ENCODE assay signal across 8 cellular contexts in genomic region chr22:29071261-29072045, GRCh38. TPM values are rescaled to one million over a fixed set of nuclear protein-coding genes. Genes with fewer than 3 reads are reported as not detected.
DNase-seq lines count a peak whose midpoint lies in the region; ATAC-seq and TF ChIP-seq lines count a peak whose summit lies in the region.

No MANE protein-coding gene starts in this region.

- H3K4me3 Mint-ChIP-seq in activated CD8-positive, alpha-beta memory T cell treated with anti-CD3 and anti-CD28 coated beads, Interleukin-2, amount 10 ng/mL, durations not matched to agents 7 days and 5 days = peak overlapping the region; percentile 58
- peak overlapping the region; percentile 66 for H3K4me3 Mint-ChIP-seq in osteocyte (ENCODE audit: unreplicated experiment)

- no peak for TF ChIP-seq CTCF in AG10803 (conservative IDR thresholded peaks at IDR 0.05; ENCODE audit: low read length)
- TF ChIP-seq CTCF in HFF-Myc (IDR thresholded peaks at IDR 0.05; ENCODE audit: low read depth, low read length, missing control alignments) = no peak
- TF ChIP-seq CTCF in fibroblast of pulmonary artery (IDR thresholded peaks at IDR 0.05; ENCODE audit: low read length, missing control alignments) = no peak
- no peak for TF ChIP-seq CTCF in osteocyte (IDR thresholded peaks at IDR 0.05)

- peak overlapping the region; percentile 27 for H3K4me3 ChIP-seq in AG10803 (ENCODE audit: low read length)
- H3K4me3 ChIP-seq in HFF-Myc (replicated peaks; ENCODE audit: low read depth, low read length) = peak overlapping the region; percentile 20
- H3K4me3 ChIP-seq in fibroblast of pulmonary artery (replicated peaks; ENCODE audit: low read depth, low read length) = peak overlapping the region; percentile 19

- peaks cover 15% of the 10 kb centered on the region for H3K4me1 Mint-ChIP-seq in activated CD8-positive, alpha-beta memory T cell treated with anti-CD3 and anti-CD28 coated beads, Interleukin-2, amount 10 ng/mL, durations not matched to agents 7 days and 5 days
- H3K4me1 Mint-ChIP-seq in osteocyte (ENCODE audit: unreplicated experiment) = peaks cover 15% of the 10 kb centered on the region

- CTCF ChIA-PET in activated CD8-positive, alpha-beta memory T cell treated with anti-CD3 and anti-CD28 coated beads, Interleukin-2, amount 10 ng/mL, durations not matched to agents 7 days and 5 days (lab: Charles Lee) = interaction anchor here (1.0 to 1.5 kb wide), 2 partner anchors 82 to 174 kb away, joined by 3 to 4 read pairs; no protein-coding TSS in a partner anchor

- no peaks in the 10 kb centered on the region for H3K9me3 Mint-ChIP-seq in activated CD8-positive, alpha-beta memory T cell treated with anti-CD3 and anti-CD28 coated beads, Interleukin-2, amount 10 ng/mL, durations not matched to agents 7 days and 5 days (ENCODE audit: low read depth)
- H3K9me3 Mint-ChIP-seq in osteocyte (ENCODE audit: unreplicated experiment) = no peaks in the 10 kb centered on the region

- no peaks in the 10 kb centered on the region for H3K36me3 Mint-ChIP-seq in activated CD8-positive, alpha-beta memory T cell treated with anti-CD3 and anti-CD28 coated beads, Interleukin-2, amount 10 ng/mL, durations not matched to agents 7 days and 5 days
- H3K36me3 Mint-ChIP-seq in osteocyte (ENCODE audit: unreplicated experiment) = no peaks in the 10 kb centered on the region

- ATAC-seq in activated CD8-positive, alpha-beta memory T cell treated with anti-CD3 and anti-CD28 coated beads, Interleukin-2, amount 10 ng/mL, durations not matched to agents 7 days and 5 days = no peak
- ATAC-seq in HG03521 (IDR thresholded peaks at IDR 0.05; ENCODE audit: unreplicated experiment) = no peak
- no peak for ATAC-seq in GM21360 (IDR thresholded peaks at IDR 0.05; ENCODE audit: unreplicated experiment)

- no peak overlapping the region for H3K27ac Mint-ChIP-seq in activated CD8-positive, alpha-beta memory T cell treated with anti-CD3 and anti-CD28 coated beads, Interleukin-2, amount 10 ng/mL, durations not matched to agents 7 days and 5 days
- no peak overlapping the region for H3K27ac Mint-ChIP-seq in osteocyte (ENCODE audit: unreplicated experiment)

- H3K27me3 Mint-ChIP-seq in activated CD8-positive, alpha-beta memory T cell treated with anti-CD3 and anti-CD28 coated beads, Interleukin-2, amount 10 ng/mL, durations not matched to agents 7 days and 5 days = peaks cover 71% of the 10 kb centered on the region
- peaks cover 22% of the 10 kb centered on the region for H3K27me3 Mint-ChIP-seq in osteocyte (ENCODE audit: unreplicated experiment)

- DNase-seq in AG10803 (ENCODE audit: low read depth) = no peak
- DNase-seq in HFF-Myc (ENCODE audit: extremely low read depth, low read depth) = no peak
- DNase-seq in activated CD8-positive, alpha-beta memory T cell treated with anti-CD3 and anti-CD28 coated beads, Interleukin-2, amount 10 ng/mL, durations not matched to agents 7 days and 5 days = peak; percentile 45
- DNase-seq in fibroblast of pulmonary artery (ENCODE audit: low read depth) = no peak
- no peak for DNase-seq in osteocyte (ENCODE audit: extremely low spot score, unreplicated experiment)
- DNase-seq in pons (ENCODE audit: low spot score) = no peak

RNA-seq across cellular contexts. Expression of gene KREMEN1, which starts 1.4 kb away (rescaled TPM):
- under 1 TPM; 0.09 to 0.47 TPM for total RNA-seq in activated CD8-positive, alpha-beta memory T cell treated with anti-CD3 and anti-CD28 coated beads, Interleukin-2, amount 10 ng/mL, durations not matched to agents 7 days and 5 days
- 2.9 and 5.4 TPM in 2 replicates for total RNA-seq in osteocyte

RNA-seq across cellular contexts. Expression of gene C22orf31, which starts 9.8 kb away (rescaled TPM):
- total RNA-seq in activated CD8-positive, alpha-beta memory T cell treated with anti-CD3 and anti-CD28 coated beads, Interleukin-2, amount 10 ng/mL, durations not matched to agents 7 days and 5 days = not detected
- not detected in 2 replicates for total RNA-seq in osteocyte
